1 cellular context compared by ENCODE assay signal in genomic region chr10:29319205-29319781, GRCh38.
A peak's percentile ranks its signal among the peaks of the same experiment; 100 is the strongest.
TF ChIP-seq lines count a peak whose summit lies in the region.

No MANE protein-coding gene starts in this region.

TF ChIP-seq in HepG2, 621 proteins besides CTCF, POLR2A, EP300 and RAD21 (continued from another document and continues in another):
- TF ChIP-seq AKNA (CRISPR knock-in tag; IDR thresholded peaks at IDR 0.05; ENCODE audit: borderline replicate concordance) (no peak), CREBL2 (CRISPR knock-in tag; IDR thresholded peaks at IDR 0.05; ENCODE audit: borderline replicate concordance) (no peak), CSRNP1 (CRISPR knock-in tag; IDR thresholded peaks at IDR 0.05) (0 out of 2 replicates have a peak, but pooled peaks have one; percentile 32), ZNF563 (CRISPR knock-in tag; IDR thresholded peaks at IDR 0.05) (no peak), ZBTB20 (CRISPR knock-in tag; IDR thresholded peaks at IDR 0.05; ENCODE audit: borderline replicate concordance, low read depth) (no peak), KLF16 (CRISPR knock-in tag; IDR thresholded peaks at IDR 0.05) (no peak), ZNF607 (CRISPR knock-in tag; IDR thresholded peaks at IDR 0.05; ENCODE audit: borderline replicate concordance) (no peak), ZNF367 (CRISPR knock-in tag; IDR thresholded peaks at IDR 0.05; ENCODE audit: borderline replicate concordance) (no peak), ZNF710 (CRISPR knock-in tag; IDR thresholded peaks at IDR 0.05; ENCODE audit: borderline replicate concordance) (no peak), ZNF460 (CRISPR knock-in tag; IDR thresholded peaks at IDR 0.05; ENCODE audit: borderline replicate concordance) (no peak), ATF5 (CRISPR knock-in tag; IDR thresholded peaks at IDR 0.05; ENCODE audit: low read depth) (no peak), TBX3 (IDR thresholded peaks at IDR 0.05; ENCODE audit: borderline replicate concordance) (no peak), ZHX2 (IDR thresholded peaks at IDR 0.05; ENCODE audit: low read depth) (no peak), ZHX2 (CRISPR knock-in tag; IDR thresholded peaks at IDR 0.05; ENCODE audit: borderline replicate concordance) (no peak), FOXP1 (IDR thresholded peaks at IDR 0.05) (no peak), FOXP1 (CRISPR knock-in tag; IDR thresholded peaks at IDR 0.05) (peak; percentile 4; the same call in 1 of the 2 replicates), ZSCAN29 (CRISPR knock-in tag; conservative IDR thresholded peaks at IDR 0.05) (no peak), TFE3 (CRISPR knock-in tag; IDR thresholded peaks at IDR 0.05) (no peak), ZNF441 (CRISPR knock-in tag; IDR thresholded peaks at IDR 0.05; ENCODE audit: borderline replicate concordance) (no peak), FOXM1 (CRISPR knock-in tag; IDR thresholded peaks at IDR 0.05) (no peak), ZNF644 (CRISPR knock-in tag; IDR thresholded peaks at IDR 0.05; ENCODE audit: low read depth) (no peak), ZNF672 (CRISPR knock-in tag; IDR thresholded peaks at IDR 0.05) (no peak), HNRNPK (IDR thresholded peaks at IDR 0.05; ENCODE audit: low read depth, low read length, poor library complexity, severe bottlenecking) (no peak), ZNF589 (CRISPR knock-in tag; conservative IDR thresholded peaks at IDR 0.05) (no peak), TFDP1 (CRISPR knock-in tag; IDR thresholded peaks at IDR 0.05; ENCODE audit: borderline replicate concordance) (peak; percentile 42; the same call in 1 of the 2 replicates), JARID2 (CRISPR knock-in tag; IDR thresholded peaks at IDR 0.05; ENCODE audit: insufficient replicate concordance) (no peak), HOXA3 (CRISPR knock-in tag; IDR thresholded peaks at IDR 0.05) (no peak), MIER3 (CRISPR knock-in tag; IDR thresholded peaks at IDR 0.05; ENCODE audit: borderline replicate concordance) (peak; percentile 52; the same call in 1 of the 2 replicates), NR2F6 (IDR thresholded peaks at IDR 0.05) (no peak), NR2F6 (CRISPR knock-in tag; IDR thresholded peaks at IDR 0.05) (peak; percentile 2; the same call in 1 of the 2 replicates), ELF1 (CRISPR knock-in tag; IDR thresholded peaks at IDR 0.05) (no peak; the same call in 1 of the 2 replicates)
